In the genomic region with DNA sequence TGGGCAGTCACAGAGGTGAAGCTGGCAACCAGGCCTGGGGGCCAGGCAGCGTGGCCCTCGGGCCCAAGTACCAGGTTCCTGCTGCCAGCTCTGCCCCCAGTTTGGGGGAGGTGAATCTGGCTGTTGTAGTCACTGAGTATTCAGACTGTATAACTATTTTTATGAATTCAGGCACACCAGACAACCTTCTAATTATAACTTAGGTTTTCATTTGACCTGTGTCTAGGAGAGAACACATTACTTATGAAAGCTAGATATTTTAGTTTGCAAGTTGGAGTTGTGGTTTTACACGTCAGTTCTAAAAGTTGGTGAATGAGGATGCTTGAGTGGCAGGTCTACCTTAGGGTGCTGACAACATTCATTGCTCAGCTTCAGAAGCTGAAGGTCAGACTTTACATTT, we compare ENCODE assay signal across 11 cellular contexts.
DNase-seq lines count a peak whose midpoint lies in the region; ATAC-seq, FAIRE-seq and TF ChIP-seq lines count a peak whose summit lies in the region.
"Had no signal": no experiment of that assay in that cellular context is flagged by ENCODE, and none has a peak within 500 bp of the region (broad histone marks: within the 10 kb centered on the region; RNA-seq: fewer than 3 reads in every experiment).

No MANE protein-coding gene starts in this region.

- H3K27me3 Mint-ChIP-seq in activated naive CD4-positive, alpha-beta T cell treated with anti-CD3 and anti-CD28 coated beads, Interleukin-2, amount 10 ng/mL, durations not matched to agents 7 days and 5 days, result no peaks in the 10 kb centered on the region
- no peaks in the 10 kb centered on the region for H3K27me3 Mint-ChIP-seq in mesothelial cell of epicardium (ENCODE audit: low read depth)

- H3K9ac ChIP-seq in OCI-LY1 (ENCODE audit: low read length), result no peak overlapping the region; the same call in 1 of the 2 replicates

- H3K27me3 ChIP-seq in OCI-LY1 (ENCODE audit: insufficient read depth, low read length), result no peaks in the 10 kb centered on the region

- H3K4me2 ChIP-seq in OCI-LY1 (ENCODE audit: low read length), result no peak overlapping the region; the same call in 1 of the 2 replicates

- ATAC-seq in GM19351 (IDR thresholded peaks at IDR 0.05; ENCODE audit: unreplicated experiment) (peak; percentile 67), HG02938 (IDR thresholded peaks at IDR 0.05; ENCODE audit: unreplicated experiment) (peak; percentile 52)

- no peaks in the 10 kb centered on the region for H3K9me3 Mint-ChIP-seq in activated naive CD4-positive, alpha-beta T cell treated with anti-CD3 and anti-CD28 coated beads, Interleukin-2, amount 10 ng/mL, durations not matched to agents 7 days and 5 days
- H3K9me3 Mint-ChIP-seq in mesothelial cell of epicardium, result peaks cover 7% of the 10 kb centered on the region

- no peak overlapping the region for H3K4me3 ChIP-seq in OCI-LY1 (ENCODE audit: low read depth, low read length, poor library complexity, severe bottlenecking)

- H3K79me2 ChIP-seq in OCI-LY1 (ENCODE audit: insufficient read depth, low read length), result 0 out of 2 replicates have a peak, but pooled peaks cover 7% of the 10 kb centered on the region

- no peak overlapping the region for H3K27ac Mint-ChIP-seq in activated naive CD4-positive, alpha-beta T cell treated with anti-CD3 and anti-CD28 coated beads, Interleukin-2, amount 10 ng/mL, durations not matched to agents 7 days and 5 days
- no peak overlapping the region for H3K27ac Mint-ChIP-seq in mesothelial cell of epicardium

- H3K4me1 ChIP-seq in OCI-LY1 (ENCODE audit: insufficient read depth, low read length, severe bottlenecking), result peaks cover 46% of the 10 kb centered on the region

- CTCF ChIA-PET in activated naive CD4-positive, alpha-beta T cell treated with anti-CD3 and anti-CD28 coated beads, Interleukin-2, amount 10 ng/mL, durations not matched to agents 7 days and 5 days (lab: Charles Lee), result interaction anchor here (0.9 to 6.0 kb wide), 5 partner anchors 9 to 30 kb away, joined by 3 to 138 read pairs (median 5); no protein-coding TSS in a partner anchor

- no peaks in the 10 kb centered on the region for H3K9me3 ChIP-seq in OCI-LY1 (ENCODE audit: low read length)

- no peaks in the 10 kb centered on the region for H3K36me3 Mint-ChIP-seq in activated naive CD4-positive, alpha-beta T cell treated with anti-CD3 and anti-CD28 coated beads, Interleukin-2, amount 10 ng/mL, durations not matched to agents 7 days and 5 days
- peaks cover 10% of the 10 kb centered on the region for H3K36me3 Mint-ChIP-seq in mesothelial cell of epicardium

- no peak for DNase-seq in GM18507 (ENCODE audit: extremely low spot score, insufficient read length, low read depth)
- no peak for DNase-seq in occipital lobe (lab: John Stamatoyannopoulos, UW)
- no peak for DNase-seq in activated naive CD4-positive, alpha-beta T cell treated with anti-CD3 and anti-CD28 coated beads, Interleukin-2, amount 10 ng/mL, durations not matched to agents 7 days and 5 days
- DNase-seq in LoVo (ENCODE audit: low spot score), result no peak
- DNase-seq in mesothelial cell of epicardium (ENCODE audit: low spot score in 2 of 2, unreplicated experiment in 2 of 2), result no peak
- DNase-seq: activated T-cell treated with anti-CD3 and anti-CD28 coated beads, Interleukin-2, amount 50 U/mL, for 1 hour; KG1; posterior cingulate gyrus had no signal

- H3K9me2 ChIP-seq in OCI-LY1 (ENCODE audit: low read depth, low read length), result no peaks in the 10 kb centered on the region

- no peaks in the 10 kb centered on the region for H4K20me1 ChIP-seq in OCI-LY1 (ENCODE audit: insufficient read depth, low read length)

- peak; percentile 72 for FAIRE-seq in GM18507 (lab: Jason Lieb, UNC)

- no peaks in the 10 kb centered on the region for H3F3A ChIP-seq in OCI-LY1 (ENCODE audit: insufficient read depth, low read length)

- no peak overlapping the region for H3K4me3 Mint-ChIP-seq in activated naive CD4-positive, alpha-beta T cell treated with anti-CD3 and anti-CD28 coated beads, Interleukin-2, amount 10 ng/mL, durations not matched to agents 7 days and 5 days
- H3K4me3 Mint-ChIP-seq in mesothelial cell of epicardium, result no peak overlapping the region

- H3K36me3 ChIP-seq in OCI-LY1 (ENCODE audit: insufficient read depth, low read length), result no peaks in the 10 kb centered on the region

- TF ChIP-seq CTCF in OCI-LY1 (IDR thresholded peaks at IDR 0.05; ENCODE audit: low read length), result no peak
- no peak for TF ChIP-seq CTCF in mesothelial cell of epicardium (IDR thresholded peaks at IDR 0.05; ENCODE audit: unreplicated experiment)

- no peak overlapping the region for H2AFZ ChIP-seq in OCI-LY1 (ENCODE audit: low read length)

- H3K27ac ChIP-seq in OCI-LY1 (ENCODE audit: low read depth, low read length, poor library complexity, severe bottlenecking), result peak overlapping the region; percentile 20

- peaks cover 24% of the 10 kb centered on the region for H3K4me1 Mint-ChIP-seq in activated naive CD4-positive, alpha-beta T cell treated with anti-CD3 and anti-CD28 coated beads, Interleukin-2, amount 10 ng/mL, durations not matched to agents 7 days and 5 days
- H3K4me1 Mint-ChIP-seq in mesothelial cell of epicardium, result peaks cover 5% of the 10 kb centered on the region
